In genomic region chr1:78676347-78676982, GRCh38 we compare ENCODE assay signal across 8 cellular contexts. TPM values are rescaled to one million over a fixed set of nuclear protein-coding genes. Genes with fewer than 3 reads are reported as not detected.
DNase-seq lines count a peak whose midpoint lies in the region; ATAC-seq, FAIRE-seq and TF ChIP-seq lines count a peak whose summit lies in the region.

No MANE protein-coding gene starts in this region.

- peak; percentile 70 for ATAC-seq in GM12878

- in situ Hi-C loops in GM12878 (cut with MboI) = no loop called here

- no peak overlapping the region for H3K9ac ChIP-seq in GM12878 (ENCODE audit: control insufficient read depth, insufficient read depth, low read length)

- H3K27me3 ChIP-seq in GM12878 (replicated peaks in 1 of 2; ENCODE audit: control insufficient read depth in 2 of 2, insufficient read depth in 2 of 2, low read length in 1 of 2) = no peaks in the 10 kb centered on the region

- POLR2A ChIA-PET in GM12878 (lab: Charles Lee) = interaction anchor here (1.0 kb wide), 1 partner anchor 12 kb away, joined by 3 read pairs; no protein-coding TSS in a partner anchor

- no peak overlapping the region for H3K27ac ChIP-seq in GM12878 (ENCODE audit: control insufficient read depth, insufficient read depth)

- H3K4me3 ChIP-seq in GM12878 = no peak overlapping the region

- no peak for TF ChIP-seq POLR2A in GM12878 (IDR thresholded peaks at IDR 0.05; ENCODE audit: low read depth, low read length)

- SMC1A ChIA-PET in GM12878 (lab: Charles Lee; ENCODE audit: uncharacterized antibody, unreplicated experiment) = interaction anchor here (0.7 to 6.6 kb wide), 17 partner anchors 11 to 545 kb away, joined by 3 to 78 read pairs (median 5); partner anchors contain the start of genes IFI44 and IFI44L

- FAIRE-seq in GM12878 (lab: Jason Lieb, UNC) = peak; percentile 80

- H3K9me3 ChIP-seq in GM12878 (replicated peaks; ENCODE audit: control insufficient read depth, insufficient read depth, low read length) = no peaks in the 10 kb centered on the region; the same call in 2 of the 3 replicates

- no peak for TF ChIP-seq EP300 in GM12878 (IDR thresholded peaks at IDR 0.05; ENCODE audit: borderline replicate concordance in 1 of 2, control insufficient read depth in 1 of 2, low read depth in 2 of 2, low read length in 2 of 2)

- intact Hi-C loops in GM12878 (cut with micrococcal nuclease; ENCODE audit: unreplicated experiment) = loop anchor here (1.0 to 10.0 kb wide), 4 partner anchors 59 to 544 kb away; no protein-coding TSS in a partner anchor

- no peak overlapping the region for H3K4me2 ChIP-seq in GM12878 (ENCODE audit: control insufficient read depth, insufficient read depth)

- no peak overlapping the region for H2AFZ ChIP-seq in GM12878 (ENCODE audit: control insufficient read depth, low read depth, low read length)

- no peaks in the 10 kb centered on the region for H4K20me1 ChIP-seq in GM12878 (ENCODE audit: control insufficient read depth, insufficient read depth)

- 54% methylated on average over 9 of the region's 9 CpGs for WGBS in GM12878 (ENCODE audit: insufficient coverage, insufficient replicate concordance, low lambda C conversion rate, missing lambda C conversion rate)

- H3K79me2 ChIP-seq in GM12878 (ENCODE audit: control insufficient read depth, insufficient read depth, low read length) = no peaks in the 10 kb centered on the region

- RAD21 ChIA-PET in GM12878 (lab: Charles Lee; ENCODE audit: unreplicated experiment) = interaction anchor here (0.7 to 5.4 kb wide), 12 partner anchors 19 to 545 kb away, joined by 3 to 58 read pairs (median 6); partner anchors contain the start of genes IFI44 and IFI44L

- no TSS peak for BruUV-seq in GM12878 (replicated peaks; lab: Mats Ljungman, UMichigan)

- DNase-seq in SIG-M5 treated with dmso at 0.1 percent for 504 hours (lab: John Stamatoyannopoulos, UW; ENCODE audit: unreplicated experiment) (peak; percentile 46), SIG-M5 (lab: John Stamatoyannopoulos, UW) (no peak), HT-29 (ENCODE audit: low spot score) (peak; percentile 85), RPMI7951 (ENCODE audit: low read depth) (peak; percentile 73), GM12878 (ENCODE audit: low read depth, low spot score) (no peak), iris pigment epithelial cell (ENCODE audit: low read depth) (peak; percentile 74), NCI-H524 treated with DMSO at 0.1 percent for 48 hours (lab: John Stamatoyannopoulos, UW) (no peak)
- DNase-seq in stimulated activated CD4-positive, alpha-beta T cell treated with anti-CD3 and anti-CD28 coated beads, Interleukin-1b, Interleukin-23, amount 100 ng/mL, for 24 hours (ENCODE audit: low read depth in 4 of 4, low spot score in 1 of 4) = peak; percentile 11 to 44 (median 31)

- CTCF ChIA-PET in GM12878 (lab: Yijun Ruan, JAX) = interaction anchor here (0.6 to 8.9 kb wide), 24 partner anchors 11 to 545 kb away, joined by 3 to 127 read pairs (median 5); partner anchors contain the start of gene IFI44L

- peak; percentile 86 for TF ChIP-seq RAD21 in GM12878 (IDR thresholded peaks at IDR 0.05; ENCODE audit: insufficient read depth, low read depth, low read length)

- peak; percentile 54 to 76 (median 56) for TF ChIP-seq CTCF in GM12878 (IDR thresholded peaks at IDR 0.05 in 2 of 3, conservative IDR thresholded peaks at IDR 0.05 in 1 of 3; ENCODE audit: control insufficient read depth in 2 of 3, extremely low read depth in 1 of 3, insufficient read depth in 1 of 3, low read depth in 3 of 3, low read length in 3 of 3)

- peaks cover 11% of the 10 kb centered on the region for H3K4me1 ChIP-seq in GM12878 (ENCODE audit: control insufficient read depth, insufficient read depth, low read length)

- H3K36me3 ChIP-seq in GM12878 (ENCODE audit: control insufficient read depth in 2 of 2, insufficient read depth in 2 of 2, low read length in 1 of 2) = no peaks in the 10 kb centered on the region; a peak in 1 of 4 replicates

TF ChIP-seq in GM12878, 131 proteins besides CTCF, POLR2A, EP300 and RAD21:
- TF ChIP-seq EED (IDR thresholded peaks at IDR 0.05; ENCODE audit: low read depth) (no peak), SMC3 (IDR thresholded peaks at IDR 0.05; ENCODE audit: borderline replicate concordance, low read length) (peak; percentile 80; the same call in 1 of the 2 replicates)
TF ChIP-seq in GM12878: peak in this region for 1.

RNA-seq across cellular contexts. Expression of gene IFI44, which starts 26.8 kb away (rescaled TPM):
- total RNA-seq in HT-29 (2014; rRNA removed; shearing (Covaris generic)) = 12.2 and 24.6 TPM in 2 replicates
- total RNA-seq in RPMI7951 (2014; rRNA removed; shearing (Covaris generic)) = 97.0 and 107 TPM in 2 replicates
- 142 and 145 TPM in 2 replicates for total RNA-seq in GM12878 (2013; cell fraction: nucleolus; rRNA removed)
- total RNA-seq in GM12878 (2014; rRNA removed) (67.2 and 97.3 TPM in 2 replicates), GM12878 (2014; rRNA removed; fragmentation: Illumina TruSeq; extraction: Trizol) (106 and 119 TPM in 2 replicates), GM12878 (2021) (74.0 and 79.2 TPM in 2 replicates)
- 56.8 TPM for polyA plus RNA-seq in GM12878 (2011; ENCODE audit: low read depth)
- polyA plus RNA-seq in GM12878 (2011; rRNA removed) (272 and 466 TPM in 2 replicates), GM12878 (2014; fragmentation: Illumina TruSeq; extraction: Trizol) (120 and 175 TPM in 2 replicates), GM12878 (2014; fragmentation: Nextera tagmentation; extraction: Ambion mirVana) (100 to 1,000 TPM in 1 of 2 experiments, 10 to 100 TPM in 1; 75.6 to 125 TPM), GM12878 (2014; rRNA removed) (111 and 139 TPM in 2 replicates), GM12878 (2016; fragmentation: Nextera tagmentation; extraction: Ambion mirVana) (10 to 100 TPM; 37.7 to 40.9 TPM)
- 65.6 and 77.9 TPM in 2 replicates for polyA plus RNA-seq in GM12878 (2011; cell fraction: cytosol; rRNA removed)
- 234 and 256 TPM in 2 replicates for polyA plus RNA-seq in GM12878 (2011; cell fraction: nucleus; rRNA removed)
- 83.6 and 95.2 TPM in 2 replicates for polyA plus RNA-seq in GM12878 (2012)
- polyA minus RNA-seq in GM12878 (2011; rRNA and poly(A)+ RNA removed) = 94.7 and 151 TPM in 2 replicates
- polyA minus RNA-seq in GM12878 (2011; cell fraction: cytosol; rRNA and poly(A)+ RNA removed) = 40.8 and 52.7 TPM in 2 replicates
- 112 and 120 TPM in 2 replicates for polyA minus RNA-seq in GM12878 (2011; cell fraction: nucleus; rRNA and poly(A)+ RNA removed)

RNA-seq across cellular contexts. Expression of gene IFI44L, which starts 56.2 kb away (rescaled TPM):
- 1.4 and 1.6 TPM in 2 replicates for total RNA-seq in HT-29 (2014; rRNA removed; shearing (Covaris generic))
- 5.4 and 9.4 TPM in 2 replicates for total RNA-seq in RPMI7951 (2014; rRNA removed; shearing (Covaris generic))
- 614 and 643 TPM in 2 replicates for total RNA-seq in GM12878 (2013; cell fraction: nucleolus; rRNA removed)
- total RNA-seq in GM12878 (2014; rRNA removed) (150 and 212 TPM in 2 replicates), GM12878 (2014; rRNA removed; fragmentation: Illumina TruSeq; extraction: Trizol) (243 and 303 TPM in 2 replicates), GM12878 (2021) (187 and 193 TPM in 2 replicates)
- 135 TPM for polyA plus RNA-seq in GM12878 (2011; ENCODE audit: low read depth)
- polyA plus RNA-seq in GM12878 (2011; rRNA removed) (371 and 634 TPM in 2 replicates), GM12878 (2014; fragmentation: Illumina TruSeq; extraction: Trizol) (199 and 309 TPM in 2 replicates), GM12878 (2014; fragmentation: Nextera tagmentation; extraction: Ambion mirVana) (100 to 1,000 TPM; 124 to 158 TPM), GM12878 (2014; rRNA removed) (143 and 224 TPM in 2 replicates), GM12878 (2016; fragmentation: Nextera tagmentation; extraction: Ambion mirVana) (10 to 100 TPM; 58.0 to 66.1 TPM)
- 91.6 and 111 TPM in 2 replicates for polyA plus RNA-seq in GM12878 (2011; cell fraction: cytosol; rRNA removed)
- 333 and 408 TPM in 2 replicates for polyA plus RNA-seq in GM12878 (2011; cell fraction: nucleus; rRNA removed)
- polyA plus RNA-seq in GM12878 (2012) = 177 and 266 TPM in 2 replicates
- 175 and 241 TPM in 2 replicates for polyA minus RNA-seq in GM12878 (2011; rRNA and poly(A)+ RNA removed)
- polyA minus RNA-seq in GM12878 (2011; cell fraction: cytosol; rRNA and poly(A)+ RNA removed) = 52.7 and 78.4 TPM in 2 replicates
- polyA minus RNA-seq in GM12878 (2011; cell fraction: nucleus; rRNA and poly(A)+ RNA removed) = 305 and 307 TPM in 2 replicates

Comparison
In these comparisons a context has a peak if more than half of its experiments do, and no peak if none do; other contexts are left out.
1. DNase-seq: peak in SIG-M5 treated with dmso at 0.1 percent for 504 hours (single experiment), HT-29 (single experiment), RPMI7951 (single experiment), iris pigment epithelial cell (single experiment) and stimulated activated CD4-positive, alpha-beta T cell treated with anti-CD3 and anti-CD28 coated beads, Interleukin-1b, Interleukin-23, amount 100 ng/mL, for 24 hours (4 of 4); none in SIG-M5 (single experiment), GM12878 (single experiment) and NCI-H524 treated with DMSO at 0.1 percent for 48 hours (single experiment).
2. RNA of gene IFI44L, which starts 56.2 kb away (total RNA-seq): 150 to 643 TPM in GM12878; 5.4 to 9.4 TPM in RPMI7951 and 1.4 to 1.6 TPM in HT-29; every median in the first group is over 10 times any median in the second.